ENCODE assay signal across 1 cellular context in the genomic region with DNA sequence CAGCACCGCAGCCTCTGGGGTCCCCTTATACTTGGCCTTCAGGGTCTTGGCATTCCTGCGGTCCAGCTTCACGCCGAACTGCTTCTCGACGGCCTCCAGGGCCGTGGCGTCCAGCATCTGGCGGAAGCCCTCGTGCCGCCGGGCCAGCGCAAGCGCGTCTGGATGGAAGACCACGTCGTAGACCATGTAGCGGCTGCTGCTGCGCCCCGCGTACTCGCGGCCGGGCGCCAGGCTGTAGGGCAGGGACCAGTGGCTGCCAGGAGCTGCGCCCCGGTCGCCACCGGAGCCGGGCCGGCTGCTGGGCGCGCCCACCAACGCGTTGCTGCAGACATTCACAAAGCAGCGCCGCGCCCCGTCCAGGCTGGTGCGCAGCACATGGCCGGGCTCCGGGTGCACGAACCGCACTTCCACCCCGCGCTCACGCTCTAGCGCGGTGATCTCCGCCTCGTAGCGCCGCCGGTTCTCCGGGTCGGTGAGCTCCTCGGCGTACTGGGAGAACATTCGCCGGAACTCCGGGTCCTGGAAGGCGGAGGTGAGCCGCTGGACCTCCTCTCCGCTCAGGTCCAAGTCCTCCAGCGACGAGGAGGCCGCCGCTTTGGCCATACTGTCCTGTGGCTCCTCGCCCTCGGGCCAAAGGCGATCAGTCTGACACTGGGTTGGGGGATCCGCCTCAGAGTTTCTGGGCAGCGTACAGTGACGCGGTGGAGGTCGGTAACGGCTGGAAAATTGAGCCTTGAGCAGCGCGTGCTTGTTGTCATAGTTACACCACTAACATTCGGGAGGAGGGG.
TF ChIP-seq lines count a peak whose summit lies in the region.

A gene with protein sequence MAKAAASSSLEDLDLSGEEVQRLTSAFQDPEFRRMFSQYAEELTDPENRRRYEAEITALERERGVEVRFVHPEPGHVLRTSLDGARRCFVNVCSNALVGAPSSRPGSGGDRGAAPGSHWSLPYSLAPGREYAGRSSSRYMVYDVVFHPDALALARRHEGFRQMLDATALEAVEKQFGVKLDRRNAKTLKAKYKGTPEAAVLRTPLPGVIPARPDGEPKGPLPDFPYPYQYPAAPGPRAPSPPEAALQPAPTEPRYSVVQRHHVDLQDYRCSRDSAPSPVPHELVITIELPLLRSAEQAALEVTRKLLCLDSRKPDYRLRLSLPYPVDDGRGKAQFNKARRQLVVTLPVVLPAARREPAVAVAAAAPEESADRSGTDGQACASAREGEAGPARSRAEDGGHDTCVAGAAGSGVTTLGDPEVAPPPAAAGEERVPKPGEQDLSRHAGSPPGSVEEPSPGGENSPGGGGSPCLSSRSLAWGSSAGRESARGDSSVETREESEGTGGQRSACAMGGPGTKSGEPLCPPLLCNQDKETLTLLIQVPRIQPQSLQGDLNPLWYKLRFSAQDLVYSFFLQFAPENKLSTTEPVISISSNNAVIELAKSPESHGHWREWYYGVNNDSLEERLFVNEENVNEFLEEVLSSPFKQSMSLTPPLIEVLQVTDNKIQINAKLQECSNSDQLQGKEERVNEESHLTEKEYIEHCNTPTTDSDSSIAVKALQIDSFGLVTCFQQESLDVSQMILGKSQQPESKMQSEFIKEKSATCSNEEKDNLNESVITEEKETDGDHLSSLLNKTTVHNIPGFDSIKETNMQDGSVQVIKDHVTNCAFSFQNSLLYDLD (minus strand): TSS at position 698 of the 788 bp plus-strand sequence. CDS start 95 bp downstream, at position 603.

TF ChIP-seq in IMR-90, 13 proteins besides CTCF, POLR2A, EP300 and RAD21:
- TF ChIP-seq RCOR1 (IDR thresholded peaks at IDR 0.05; ENCODE audit: insufficient replicate concordance, low read length) (no peak), NFE2L2 (IDR thresholded peaks at IDR 0.05; ENCODE audit: low read depth, low read length) (no peak), MXI1 (IDR thresholded peaks at IDR 0.05; ENCODE audit: borderline replicate concordance, low read depth, low read length) (peak; percentile 88; the same call in 1 of the 2 replicates), BHLHE40 (IDR thresholded peaks at IDR 0.05; ENCODE audit: low read depth, low read length) (peak; percentile 31; the same call in 1 of the 2 replicates), MAZ (IDR thresholded peaks at IDR 0.05; ENCODE audit: borderline replicate concordance, low read depth, low read length) (no peak)
- TF ChIP-seq, protein P1, sequence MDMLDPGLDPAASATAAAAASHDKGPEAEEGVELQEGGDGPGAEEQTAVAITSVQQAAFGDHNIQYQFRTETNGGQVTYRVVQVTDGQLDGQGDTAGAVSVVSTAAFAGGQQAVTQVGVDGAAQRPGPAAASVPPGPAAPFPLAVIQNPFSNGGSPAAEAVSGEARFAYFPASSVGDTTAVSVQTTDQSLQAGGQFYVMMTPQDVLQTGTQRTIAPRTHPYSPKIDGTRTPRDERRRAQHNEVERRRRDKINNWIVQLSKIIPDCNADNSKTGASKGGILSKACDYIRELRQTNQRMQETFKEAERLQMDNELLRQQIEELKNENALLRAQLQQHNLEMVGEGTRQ (IDR thresholded peaks at IDR 0.05; ENCODE audit: low read depth, low read length), result 0 out of 2 replicates have a peak, but pooled peaks have one; percentile 0
